In genomic region chr9:132591244-132591643, GRCh38 we compare ENCODE assay signal across 33 cellular contexts. TPM values are rescaled to one million over a fixed set of nuclear protein-coding genes. Genes with fewer than 3 reads are reported as not detected.
DNase-seq lines count a peak whose midpoint lies in the region; TF ChIP-seq lines count a peak whose summit lies in the region.
"Had no signal": no experiment of that assay in that cellular context is flagged by ENCODE, and none has a peak within 500 bp of the region (broad histone marks: within the 10 kb centered on the region; RNA-seq: fewer than 3 reads in every experiment).

No MANE protein-coding gene starts in this region.

- no peak overlapping the region for H2BK12ac ChIP-seq in neuronal stem cell (ENCODE audit: low read length)

- no peak overlapping the region for H3K9ac ChIP-seq in neuronal stem cell (ENCODE audit: low read depth, low read length, poor library complexity)
- H3K9ac ChIP-seq: BLaER1 had no signal

- H3K4ac ChIP-seq in neuronal stem cell (ENCODE audit: low read length): no peak overlapping the region

- no peak overlapping the region for H2BK5ac ChIP-seq in neuronal stem cell (ENCODE audit: low read length)

- no peak overlapping the region for H2AK5ac ChIP-seq in neuronal stem cell (ENCODE audit: low read depth, low read length)

- peaks cover 19% of the 10 kb centered on the region for H3K27me3 Mint-ChIP-seq in glutamatergic neuron (ENCODE audit: unreplicated experiment)

- no peaks in the 10 kb centered on the region for H3K79me1 ChIP-seq in neuronal stem cell (ENCODE audit: low read depth, low read length)

- H3K27ac ChIP-seq in neuronal stem cell (replicated peaks; ENCODE audit: low read length): no peak overlapping the region
- H3K27ac ChIP-seq: ascending aorta, BLaER1, cardiac muscle cell, colonic mucosa, esophagus muscularis mucosa, ovary, Peyer's patch, upper lobe of left lung had no signal

- H3K9me3 ChIP-seq in HAP-1 (no peaks in the 10 kb centered on the region), neuronal stem cell (replicated peaks in 1 of 2; ENCODE audit: control insufficient read depth in 2 of 2, insufficient read depth in 1 of 2, low read depth in 1 of 2, low read length in 2 of 2) (peaks cover 0 to 2% of the 10 kb centered on the region in 2 donors)
- H3K9me3 ChIP-seq: ascending aorta, BLaER1, colonic mucosa, esophagus muscularis mucosa, ovary, Peyer's patch, upper lobe of left lung had no signal

- peaks cover 3% of the 10 kb centered on the region for H3K36me3 Mint-ChIP-seq in glutamatergic neuron (ENCODE audit: unreplicated experiment)

- TF ChIP-seq CTCF in glutamatergic neuron (IDR thresholded peaks at IDR 0.05; ENCODE audit: partially characterized antibody, unreplicated experiment) (no peak), GM10266 (IDR thresholded peaks at IDR 0.05; ENCODE audit: control insufficient read depth, insufficient read depth, low read depth, missing control alignments) (no peak)

- H3K9me3 Mint-ChIP-seq in glutamatergic neuron (ENCODE audit: unreplicated experiment): peaks cover 9% of the 10 kb centered on the region
- H3K9me3 Mint-ChIP-seq: natural killer cell treated with Interleukin-12 subunit alpha and Interleukin-12 subunit beta and Interleukin-15 and Interleukin-18, amount 100 ng/mL, for 72 hours had no signal

- H3K23ac ChIP-seq in neuronal stem cell (ENCODE audit: low read depth, low read length, poor library complexity): peak overlapping the region; percentile 49

- peak overlapping the region; percentile 28 for H3K27ac Mint-ChIP-seq in glutamatergic neuron (ENCODE audit: unreplicated experiment)
- H3K27ac Mint-ChIP-seq: immature natural killer cell; natural killer cell treated with Interleukin-12 subunit alpha and Interleukin-12 subunit beta and Interleukin-15 and Interleukin-18, amount 100 ng/mL, for 72 hours had no signal

- H3K36me3 ChIP-seq in HAP-1 (replicated peaks) (peaks cover 14% of the 10 kb centered on the region), neuronal stem cell (replicated peaks in 1 of 2; ENCODE audit: control insufficient read depth in 2 of 2, insufficient read depth in 2 of 2, low read length in 2 of 2) (peaks cover 5 to 26% of the 10 kb centered on the region in 2 donors)
- H3K36me3 ChIP-seq: colonic mucosa, ovary had no signal

- H2BK120ac ChIP-seq in neuronal stem cell (ENCODE audit: low read depth, low read length): no peak overlapping the region

- peaks cover 25% of the 10 kb centered on the region for H3K4me1 ChIP-seq in HAP-1
- peaks cover 6 to 17% of the 10 kb centered on the region in 2 donors for H3K4me1 ChIP-seq in neuronal stem cell (ENCODE audit: control insufficient read depth in 2 of 2, insufficient read depth in 1 of 2, low read depth in 1 of 2, low read length in 2 of 2)
- H3K4me1 ChIP-seq: ascending aorta, colonic mucosa had no signal

- no peak overlapping the region for H2AFZ ChIP-seq in neuronal stem cell (ENCODE audit: low read length)

- H4K8ac ChIP-seq in neuronal stem cell (ENCODE audit: low read depth, low read length): no peak overlapping the region

- no CpG with 5 or more reads among the region's 6 CpGs for WGBS in neuronal stem cell (ENCODE audit: extremely low coverage in 2 of 2, insufficient read length in 2 of 2, insufficient replicate concordance in 1 of 2), 2 donors

- peaks cover 35% of the 10 kb centered on the region for H3K27me3 ChIP-seq in HAP-1 (ENCODE audit: low read depth)
- H3K27me3 ChIP-seq in neuronal stem cell (ENCODE audit: control insufficient read depth in 3 of 3, insufficient read depth in 3 of 3, low read depth in 1 of 3, low read length in 3 of 3): peaks cover 47 to 59% (median 57%) of the 10 kb centered on the region in 3 experiments

- H4K91ac ChIP-seq in neuronal stem cell (ENCODE audit: low read depth, low read length, poor library complexity): no peak overlapping the region

- H3K14ac ChIP-seq in neuronal stem cell (ENCODE audit: low read length): no peak overlapping the region

- H3K18ac ChIP-seq in neuronal stem cell (ENCODE audit: low read length): peak overlapping the region; percentile 74

- DNase-seq in HAP-1 (ENCODE audit: low spot score in 2 of 2) (peak; percentile 90 to 98), NCI-H82 treated with DMSO at 0.1 percent for 48 hours (lab: John Stamatoyannopoulos, UW; ENCODE audit: unreplicated experiment) (peak; percentile 62), glutamatergic neuron (no peak), neuronal stem cell (ENCODE audit: low spot score) (no peak), GM10266 (ENCODE audit: extremely low spot score) (no peak), NCI-H2029 (lab: John Stamatoyannopoulos, UW) (no peak), dedifferentiated amniotic fluid mesenchymal stem cell (ENCODE audit: extremely low spot score) (no peak)
- DNase-seq: activated CD4-positive, alpha-beta T cell treated with anti-CD3 and anti-CD28 coated beads for 4 hours; activated effector memory CD4-positive, alpha-beta T cell treated with Interleukin-2 at 50 U/mL for 16 hours; colonic mucosa; foreskin fibroblast; head of caudate nucleus; immature natural killer cell; left cardiac atrium; NCI-H1105; NCI-H187; NCI-H69; ovary; Peyer's patch; SHP77 treated with DMSO at 0.1 percent for 48 hours; stimulated activated naive CD4-positive, alpha-beta T cell had no signal

- no peak overlapping the region for H3K4me2 ChIP-seq in neuronal stem cell (ENCODE audit: insufficient read depth, low read length, poor library complexity, severe bottlenecking)
- H3K4me2 ChIP-seq: BLaER1 had no signal

- in situ Hi-C loops in HAP-1 (cut with MboI; ENCODE audit: low sequenced_read_pairs): no loop called here

- H3K4me3 Mint-ChIP-seq in glutamatergic neuron (ENCODE audit: unreplicated experiment): peak overlapping the region; percentile 59
- H3K4me3 Mint-ChIP-seq: immature natural killer cell; natural killer cell treated with Interleukin-12 subunit alpha and Interleukin-12 subunit beta and Interleukin-15 and Interleukin-18, amount 100 ng/mL, for 72 hours had no signal

- peak overlapping the region; percentile 26 for H2BK15ac ChIP-seq in neuronal stem cell (ENCODE audit: low read length)

- H3K4me3 ChIP-seq in HAP-1: no peak overlapping the region
- H3K4me3 ChIP-seq in neuronal stem cell (ENCODE audit: low read length in 2 of 2): no peak overlapping the region
- H3K4me3 ChIP-seq: ascending aorta, BLaER1, cardiac muscle cell, colonic mucosa, esophagus muscularis mucosa, K562, ovary, Peyer's patch, upper lobe of left lung had no signal

- H3K4me1 Mint-ChIP-seq in glutamatergic neuron (ENCODE audit: low read depth, unreplicated experiment): peaks cover 12% of the 10 kb centered on the region

RNA-seq across cellular contexts. Expression of gene BARHL1, which starts 8.8 kb away (rescaled TPM):
- not detected for total RNA-seq in glutamatergic neuron (ENCODE audit: unreplicated experiment)
- 0.08 TPM for polyA plus RNA-seq in neuronal stem cell (2013, experiment 1 of 2)
- polyA plus RNA-seq in neuronal stem cell (2013, experiment 2 of 2): 0.10 TPM
- total RNA-seq: activated CD8-positive, alpha-beta memory T cell treated with anti-CD3 and anti-CD28 coated beads for 36 hours; ascending aorta; cardiac muscle cell; colonic mucosa; esophagus muscularis mucosa; K562; left cardiac atrium; lung microvascular endothelial cell; MCF 10A; mucosa of gallbladder; natural killer cell treated with Interleukin-12 subunit alpha and Interleukin-12 subunit beta and Interleukin-15 and Interleukin-18, amount 100 ng/mL, for 72 hours; ovary; Peyer's patch; skeletal muscle tissue; upper lobe of left lung had no signal
- polyA plus RNA-seq: cardiac muscle cell, immature natural killer cell, K562, ovary had no signal

Comparison
In these comparisons a context has a peak if more than half of its experiments do, and no peak if none do; other contexts are left out.
1. DNase-seq: peak in HAP-1 (2 of 2) and NCI-H82 treated with DMSO at 0.1 percent for 48 hours (single experiment); none in glutamatergic neuron (single experiment), neuronal stem cell (single experiment), GM10266 (single experiment), NCI-H2029 (single experiment) and dedifferentiated amniotic fluid mesenchymal stem cell (single experiment).